20 cellular contexts compared by ENCODE assay signal in genomic region chr20:62151225-62151624, GRCh38. TPM values are rescaled to one million over a fixed set of nuclear protein-coding genes. Genes with fewer than 3 reads are reported as not detected.
DNase-seq lines count a peak whose midpoint lies in the region; ATAC-seq, FAIRE-seq and TF ChIP-seq lines count a peak whose summit lies in the region.
"Had no signal": no experiment of that assay in that cellular context is flagged by ENCODE, and none has a peak within 500 bp of the region (broad histone marks: within the 10 kb centered on the region; RNA-seq: fewer than 3 reads in every experiment).

No MANE protein-coding gene starts in this region.

- H3K9me1 ChIP-seq in IMR-90 (ENCODE audit: insufficient read depth, low read length) = peaks cover 31% of the 10 kb centered on the region

- no peaks in the 10 kb centered on the region for H3K27me3 Mint-ChIP-seq in Caco-2 (ENCODE audit: insufficient read depth, unreplicated experiment)
- H3K27me3 Mint-ChIP-seq: CD4-positive, alpha-beta T cell; IgD-negative memory B cell had no signal

- no peak for TF ChIP-seq POLR2A in IMR-90 (IDR thresholded peaks at IDR 0.05; ENCODE audit: low read depth, low read length)

- H2BK12ac ChIP-seq in trophoblast cell (ENCODE audit: low read length) = no peak overlapping the region

- no peak overlapping the region for H2BK5ac ChIP-seq in IMR-90 (ENCODE audit: low read depth, low read length, poor library complexity, severe bottlenecking)
- no peak overlapping the region for H2BK5ac ChIP-seq in trophoblast cell (ENCODE audit: low read depth, low read length, poor library complexity)

- H3K27ac ChIP-seq in IMR-90 (ENCODE audit: insufficient read depth, low read length) = no peak overlapping the region
- no peak overlapping the region for H3K27ac ChIP-seq in coronary artery
- no peak overlapping the region for H3K27ac ChIP-seq in trophoblast cell (ENCODE audit: low read depth, low read length)
- H3K27ac ChIP-seq in PC-3 (ENCODE audit: low read length) = no peak overlapping the region
- H3K27ac ChIP-seq: C4-2B had no signal

- H4K5ac ChIP-seq in IMR-90 (ENCODE audit: low read depth, low read length) = no peak overlapping the region

- no peak overlapping the region for H2BK15ac ChIP-seq in IMR-90 (ENCODE audit: low read depth, low read length)

- H3K36me3 ChIP-seq in IMR-90 (ENCODE audit: control insufficient read depth, insufficient read depth, low read length) (peaks cover 11% of the 10 kb centered on the region; the same call in 1 of the 2 replicates), trophoblast cell (ENCODE audit: control insufficient read depth in 1 of 2, insufficient read depth in 2 of 2, low read length in 2 of 2) (peaks cover 20 to 29% of the 10 kb centered on the region in 2 experiments), Caco-2 (ENCODE audit: control insufficient read depth, insufficient read depth, low read length) (peaks cover 2% of the 10 kb centered on the region; the same call in 1 of the 2 replicates), PC-3 (ENCODE audit: low read depth, low read length) (peaks cover 15% of the 10 kb centered on the region)

- H2BK20ac ChIP-seq in IMR-90 (ENCODE audit: low read depth, low read length) = no peak overlapping the region

- no TSS peak for BruUV-seq in IMR-90 (replicated peaks; lab: Mats Ljungman, UMichigan)
- no TSS peak for BruUV-seq in Caco-2 (replicated peaks; lab: Mats Ljungman, UMichigan)
- BruUV-seq in PC-3 (replicated peaks; lab: Mats Ljungman, UMichigan) = no TSS peak

- TF ChIP-seq RAD21 in IMR-90 (IDR thresholded peaks at IDR 0.05; ENCODE audit: low read length) = no peak

- H4K12ac ChIP-seq in trophoblast cell (ENCODE audit: low read depth, low read length) = no peak overlapping the region

- peaks cover 19 to 84% of the 10 kb centered on the region in 2 experiments for H3K79me1 ChIP-seq in IMR-90 (ENCODE audit: low read depth in 1 of 2, low read length in 2 of 2)
- no peaks in the 10 kb centered on the region for H3K79me1 ChIP-seq in trophoblast cell (ENCODE audit: low read length)

- ATAC-seq in IMR-90 (ENCODE audit: low read depth) = no peak
- ATAC-seq in HG03108 (IDR thresholded peaks at IDR 0.05; ENCODE audit: unreplicated experiment) = no peak
- no peak for ATAC-seq in PC-3
- ATAC-seq: GM12878 had no signal

- peaks cover 60% of the 10 kb centered on the region for H3K36me3 Mint-ChIP-seq in Caco-2 (ENCODE audit: insufficient read depth, unreplicated experiment)

- TF ChIP-seq CTCF in IMR-90 (conservative IDR thresholded peaks at IDR 0.05; ENCODE audit: low read depth, low read length) = no peak
- TF ChIP-seq CTCF in coronary artery (IDR thresholded peaks at IDR 0.05) = no peak
- TF ChIP-seq CTCF in Caco-2 (IDR thresholded peaks at IDR 0.05; ENCODE audit: insufficient read depth in 1 of 2, low read depth in 1 of 2, low read length in 1 of 2, severe bottlenecking in 1 of 2, unreplicated experiment in 1 of 2) = no peak
- no peak for TF ChIP-seq CTCF in PC-3 (conservative IDR thresholded peaks at IDR 0.05; ENCODE audit: low read depth, low read length)

- H3K23ac ChIP-seq in IMR-90 (ENCODE audit: low read depth, low read length) (no peak overlapping the region), trophoblast cell (ENCODE audit: low read length) (no peak overlapping the region)

- no peaks in the 10 kb centered on the region for H3K9me3 ChIP-seq in IMR-90 (ENCODE audit: control insufficient read depth, insufficient read depth, low read length)
- H3K9me3 ChIP-seq in trophoblast cell (ENCODE audit: insufficient read depth, low read depth, low read length) = peaks cover 8% of the 10 kb centered on the region
- no peaks in the 10 kb centered on the region for H3K9me3 ChIP-seq in Caco-2
- no peaks in the 10 kb centered on the region for H3K9me3 ChIP-seq in PC-3 (ENCODE audit: low read length)

- peaks cover 15% of the 10 kb centered on the region for H3K79me2 ChIP-seq in trophoblast cell (ENCODE audit: control insufficient read depth, insufficient read depth, low read length, poor library complexity)
- H3K79me2 ChIP-seq in PC-3 (ENCODE audit: low read length) = peaks cover 97% of the 10 kb centered on the region

- peak; percentile 26 for FAIRE-seq in HTR-8/SVneo (lab: Jason Lieb, UNC)
- FAIRE-seq: A204.1, GM12878 had no signal

- DNase-seq in HTR-8/SVneo (ENCODE audit: insufficient read length, low spot score) = no peak
- no peak for DNase-seq in IMR-90
- peak; percentile 58 for DNase-seq in coronary artery (ENCODE audit: low spot score)
- DNase-seq in trophoblast cell = no peak
- no peak for DNase-seq in Caco-2
- DNase-seq in PC-3 = no peak
- DNase-seq: AML-193; CD4-positive, alpha-beta T cell; DMS 273 treated with DMSO at 0.1 percent for 48 hours; DMS53; DND-41; EL; GOT3; H9; KG1 had no signal

- peak overlapping the region; percentile 28 for H2AK9ac ChIP-seq in IMR-90 (replicated peaks; ENCODE audit: low read depth, low read length, poor library complexity)

- H3K27me3 ChIP-seq in IMR-90 (ENCODE audit: control insufficient read depth, insufficient read depth, low read length) (no peaks in the 10 kb centered on the region), trophoblast cell (ENCODE audit: insufficient read depth, low read length) (no peaks in the 10 kb centered on the region), Caco-2 (replicated peaks; ENCODE audit: control insufficient read depth, insufficient read depth, low read length) (no peaks in the 10 kb centered on the region), PC-3 (ENCODE audit: low read length) (no peaks in the 10 kb centered on the region)

- whole genome bisulfite sequencing in IMR-90 (ENCODE audit: extremely low coverage in 2 of 2, insufficient read length in 1 of 2), 2 experiments = 92% methylated on average over 8 of the region's 11 CpGs; no CpG with 5 or more reads in 1 of the 2 experiments
- no CpG with 5 or more reads among the region's 11 CpGs for WGBS in trophoblast cell (ENCODE audit: extremely low coverage, insufficient coverage, insufficient read length)

- H3K4me1 Mint-ChIP-seq in Caco-2 (ENCODE audit: low read depth, unreplicated experiment) = peaks cover 26% of the 10 kb centered on the region

- no peak overlapping the region for H4K91ac ChIP-seq in IMR-90 (ENCODE audit: insufficient read depth, low read depth, low read length)
- H4K91ac ChIP-seq in trophoblast cell (ENCODE audit: low read depth, low read length) = no peak overlapping the region

- H2AK5ac ChIP-seq in IMR-90 (ENCODE audit: low read depth, low read length) = no peak overlapping the region
- no peak overlapping the region for H2AK5ac ChIP-seq in trophoblast cell (ENCODE audit: low read length)

- H2AFZ ChIP-seq in IMR-90 (replicated peaks; ENCODE audit: low read length, poor library complexity) (no peak overlapping the region), trophoblast cell (ENCODE audit: insufficient read depth, low read length, poor library complexity) (no peak overlapping the region), PC-3 (ENCODE audit: low read length) (no peak overlapping the region)

- H4K8ac ChIP-seq in IMR-90 (ENCODE audit: low read depth in 2 of 2, low read length in 2 of 2) = no peak overlapping the region
- no peak overlapping the region for H4K8ac ChIP-seq in trophoblast cell (ENCODE audit: low read depth, low read length)

- in situ Hi-C loops in IMR-90 (cut with MboI; ENCODE audit: low sequenced_read_pairs) = no loop called here

- peaks cover 88% of the 10 kb centered on the region for H4K20me1 ChIP-seq in IMR-90 (ENCODE audit: insufficient read depth, low read length)
- H4K20me1 ChIP-seq in PC-3 (ENCODE audit: low read length) = peaks cover 54% of the 10 kb centered on the region

- H3K4me3 ChIP-seq in IMR-90 (ENCODE audit: insufficient read depth, low read depth, low read length) (no peak overlapping the region), coronary artery (no peak overlapping the region), trophoblast cell (ENCODE audit: low read depth, low read length) (no peak overlapping the region), Caco-2 (ENCODE audit: low read depth, low read length) (no peak overlapping the region), PC-3 (ENCODE audit: low read length) (no peak overlapping the region)
- H3K4me3 ChIP-seq: GM12878 had no signal

- no peak overlapping the region for H3K56ac ChIP-seq in IMR-90 (ENCODE audit: extremely low read depth, insufficient read depth, low read length)

- CTCF ChIA-PET in IMR-90 (lab: Yijun Ruan, JAX) = no interaction called here
- CTCF ChIA-PET in Caco-2 (lab: Charles Lee) = no interaction called here
- CTCF ChIA-PET in PC-3 (lab: Charles Lee) = no interaction called here

- H3F3A ChIP-seq in PC-3 (ENCODE audit: low read length, unreplicated experiment) = no peaks in the 10 kb centered on the region

- dilution Hi-C loops in IMR-90 (cut with HindIII; ENCODE audit: low sequenced_read_pairs, unreplicated experiment) = no loop called here

- H3K4me1 ChIP-seq in IMR-90 (ENCODE audit: control insufficient read depth, insufficient read depth, low read length) = peaks cover 5% of the 10 kb centered on the region
- peaks cover 18 to 27% of the 10 kb centered on the region in 2 experiments for H3K4me1 ChIP-seq in trophoblast cell (ENCODE audit: control insufficient read depth in 1 of 2, insufficient read depth in 2 of 2, low read length in 2 of 2)
- peaks cover 30% of the 10 kb centered on the region for H3K4me1 ChIP-seq in Caco-2
- H3K4me1 ChIP-seq in PC-3 (ENCODE audit: insufficient read depth, low read length) = peaks cover 18% of the 10 kb centered on the region

- POLR2A ChIA-PET in IMR-90 (lab: Charles Lee; ENCODE audit: unreplicated experiment) = no interaction called here
- POLR2A ChIA-PET in Caco-2 (lab: Charles Lee) = no interaction called here
- POLR2A ChIA-PET in PC-3 (lab: Charles Lee; ENCODE audit: unreplicated experiment) = no interaction called here

- peaks cover 12% of the 10 kb centered on the region for H3K9me3 Mint-ChIP-seq in Caco-2 (ENCODE audit: unreplicated experiment)
- H3K9me3 Mint-ChIP-seq: CD4-positive, alpha-beta T cell had no signal

- H2BK120ac ChIP-seq in IMR-90 (ENCODE audit: low read depth, low read length) = no peak overlapping the region
- H2BK120ac ChIP-seq in trophoblast cell (ENCODE audit: insufficient read depth, low read length, poor library complexity) = no peak overlapping the region

- H3K18ac ChIP-seq in IMR-90 (ENCODE audit: low read depth, low read length) (no peak overlapping the region), trophoblast cell (ENCODE audit: low read length) (no peak overlapping the region)

- H3K27ac Mint-ChIP-seq in Caco-2 (ENCODE audit: unreplicated experiment) = no peak overlapping the region
- H3K27ac Mint-ChIP-seq: CD4-positive, alpha-beta T cell had no signal

- H3K4ac ChIP-seq in IMR-90 (ENCODE audit: low read depth, low read length) (no peak overlapping the region), trophoblast cell (ENCODE audit: low read depth, low read length) (peak overlapping the region; percentile 0)

- intact Hi-C loops in IMR-90 (cut with micrococcal nuclease) (no loop called here), Caco-2 (cut with micrococcal nuclease; ENCODE audit: unreplicated experiment) (no loop called here), PC-3 (cut with micrococcal nuclease) (no loop called here)

- H3K9ac ChIP-seq in IMR-90 (ENCODE audit: low read depth, low read length) (no peak overlapping the region), trophoblast cell (ENCODE audit: low read length) (no peak overlapping the region), PC-3 (ENCODE audit: low read length) (no peak overlapping the region)

- no peak overlapping the region for H3K14ac ChIP-seq in IMR-90 (replicated peaks; ENCODE audit: low read depth, low read length)
- no peak overlapping the region for H3K14ac ChIP-seq in trophoblast cell (ENCODE audit: low read length)

- no peak overlapping the region for H3K4me3 Mint-ChIP-seq in Caco-2 (ENCODE audit: unreplicated experiment)
- H3K4me3 Mint-ChIP-seq: CD4-positive, alpha-beta T cell; H9 had no signal

- H3K4me2 ChIP-seq in IMR-90 (ENCODE audit: low read depth, low read length) (no peak overlapping the region), trophoblast cell (ENCODE audit: low read length) (no peak overlapping the region), PC-3 (ENCODE audit: low read length) (no peak overlapping the region)

- H3K9me2 ChIP-seq in PC-3 (replicated peaks; ENCODE audit: low read length) = no peaks in the 10 kb centered on the region

RNA-seq across cellular contexts. Expression of gene SS18L1, which starts 7.7 kb away (rescaled TPM):
- 8.1 and 10.6 TPM in 2 replicates for total RNA-seq in IMR-90 (2012; rRNA removed)
- polyA plus RNA-seq in IMR-90 (2012; rRNA removed) = 12.2 and 15.6 TPM in 2 replicates
- polyA plus RNA-seq in IMR-90 (2012; cell fraction: cytosol; rRNA removed) = 3.6 and 10.0 TPM in 2 replicates
- 32.8 and 87.5 TPM in 2 replicates for polyA plus RNA-seq in IMR-90 (2012; cell fraction: nucleus; rRNA removed; ENCODE audit: low replicate concordance)
- 11.5 and 12.4 TPM in 2 replicates for polyA plus RNA-seq in trophoblast cell (2013)
- total RNA-seq in Caco-2 (2022) = 46.4 and 52.1 TPM in 2 replicates
- 17.9 and 19.1 TPM in 2 replicates for total RNA-seq in PC-3 (2014; rRNA removed)

RNA-seq across cellular contexts. Expression of gene PSMA7, which starts 8.0 kb away (rescaled TPM):
- total RNA-seq in IMR-90 (2012; rRNA removed) = 458 and 487 TPM in 2 replicates
- polyA plus RNA-seq in IMR-90 (2012; rRNA removed) = 417 and 520 TPM in 2 replicates
- 774 and 987 TPM in 2 replicates for polyA plus RNA-seq in IMR-90 (2012; cell fraction: cytosol; rRNA removed)
- polyA plus RNA-seq in IMR-90 (2012; cell fraction: nucleus; rRNA removed; ENCODE audit: low replicate concordance) = 366 and 428 TPM in 2 replicates
- 323 and 344 TPM in 2 replicates for polyA plus RNA-seq in trophoblast cell (2013)
- total RNA-seq in Caco-2 (2022) = 702 and 760 TPM in 2 replicates
- 751 and 808 TPM in 2 replicates for total RNA-seq in PC-3 (2014; rRNA removed)

RNA-seq across cellular contexts. Expression of gene LSM14B, which starts 28.9 kb away (rescaled TPM):
- total RNA-seq in IMR-90 (2012; rRNA removed) (23.7 and 30.6 TPM in 2 replicates), Caco-2 (2022) (143 and 154 TPM in 2 replicates), PC-3 (2014; rRNA removed) (50.1 and 51.8 TPM in 2 replicates)
- polyA plus RNA-seq in IMR-90 (2012; rRNA removed) = 41.1 and 46.7 TPM in 2 replicates
- 21.4 and 47.8 TPM in 2 replicates for polyA plus RNA-seq in IMR-90 (2012; cell fraction: cytosol; rRNA removed)
- 41.4 and 44.4 TPM in 2 replicates for polyA plus RNA-seq in IMR-90 (2012; cell fraction: nucleus; rRNA removed; ENCODE audit: low replicate concordance)
- polyA plus RNA-seq in trophoblast cell (2013) = 38.6 and 39.1 TPM in 2 replicates

RNA-seq across cellular contexts. Expression of gene MTG2, which starts 31.6 kb away (rescaled TPM):
- 11.5 and 12.2 TPM in 2 replicates for total RNA-seq in IMR-90 (2012; rRNA removed)
- 23.9 and 25.2 TPM in 2 replicates for polyA plus RNA-seq in IMR-90 (2012; rRNA removed)
- polyA plus RNA-seq in IMR-90 (2012; cell fraction: cytosol; rRNA removed) = 21.7 and 23.7 TPM in 2 replicates
- polyA plus RNA-seq in IMR-90 (2012; cell fraction: nucleus; rRNA removed; ENCODE audit: low replicate concordance) = 52.1 and 66.5 TPM in 2 replicates
- 25.9 and 27.2 TPM in 2 replicates for polyA plus RNA-seq in trophoblast cell (2013)
- total RNA-seq in Caco-2 (2022) = 110 and 111 TPM in 2 replicates
- total RNA-seq in PC-3 (2014; rRNA removed) = 33.9 and 40.5 TPM in 2 replicates
